In genomic region chr6:10694302-10695085, GRCh38 we compare ENCODE assay signal across 8 cellular contexts. TPM values are rescaled to one million over a fixed set of nuclear protein-coding genes. Genes with fewer than 3 reads are reported as not detected.
DNase-seq lines count a peak whose midpoint lies in the region; ATAC-seq and TF ChIP-seq lines count a peak whose summit lies in the region.

C6orf52 (minus strand) TSS chr6:10694616; CDS start chr6:10687550, 7,066 bp downstream.
PAK1IP1 (plus strand) TSS chr6:10694972; CDS start chr6:10694986, 14 bp downstream.

- H3K4me1 ChIP-seq in adrenal gland (replicated peaks in 1 of 2) (peaks cover 18 to 25% of the 10 kb centered on the region in 2 donors), heart right ventricle (peaks cover 0 to 31% (median 25%) of the 10 kb centered on the region in 9 donors)

- peak; percentile 98 for ATAC-seq in HG02852 (IDR thresholded peaks at IDR 0.05; ENCODE audit: unreplicated experiment)
- ATAC-seq in heart right ventricle: peak; percentile 99 to 100 (median 100)

- peak; percentile 65 to 74 for TF ChIP-seq POLR2A in adrenal gland (IDR thresholded peaks at IDR 0.05)

- H3K4me3 Mint-ChIP-seq in type B pancreatic cell: peak within 1 kb of the TSS; percentile 99

- TF ChIP-seq CTCF in GM13976 (IDR thresholded peaks at IDR 0.05; ENCODE audit: borderline replicate concordance, control extremely low read depth, extremely low read depth, insufficient read depth, missing control alignments) (no peak), adrenal gland (IDR thresholded peaks at IDR 0.05) (peak in 1 of 6 experiments; percentile 6), heart right ventricle (IDR thresholded peaks at IDR 0.05) (no peak), type B pancreatic cell (conservative IDR thresholded peaks at IDR 0.05) (no peak)

- peak within 1 kb of the TSS; percentile 80 to 98 (median 94) for H3K27ac ChIP-seq in adrenal gland
- peak within 1 kb of the TSS; percentile 89 to 99 (median 94) for H3K27ac ChIP-seq in heart right ventricle

- H3K36me3 Mint-ChIP-seq in type B pancreatic cell: peaks cover 24% of the 10 kb centered on the region

- intact Hi-C loops in adrenal gland (cut with DNase I): loop anchor here in 1 of 2 donors (10.0 kb wide), 2 partner anchors 50 to 110 kb away; partner anchors contain the start of gene TMEM14B
- intact Hi-C loops in heart right ventricle (cut with DNase I): loop anchor here in 8 of 10 donors (1.0 to 10.0 kb wide), 12 partner anchors 28 to 187 kb away; partner anchors contain the start of genes TMEM14B (in 4 of the 8) and TMEM14C (in 3 of the 8)

- H3K27me3 Mint-ChIP-seq in type B pancreatic cell: peaks cover 6% of the 10 kb centered on the region

- 0% methylated on average over 45 to 53 of the region's 53 CpGs for WGBS in adrenal gland, 4 donors
- 0% methylated on average over 53 of the region's 53 CpGs for whole genome bisulfite sequencing in heart right ventricle, 2 donors

- in situ Hi-C loops in GM13976 (cut with MboI; ENCODE audit: low sequenced_read_pairs, unreplicated experiment): no loop called here

- peaks cover 29% of the 10 kb centered on the region for H3K4me1 Mint-ChIP-seq in type B pancreatic cell (ENCODE audit: unreplicated experiment)

- H3K4me3 ChIP-seq in adrenal gland: peak within 1 kb of the TSS; percentile 68 to 87 (median 78)
- peak within 1 kb of the TSS; percentile 61 to 96 (median 71) for H3K4me3 ChIP-seq in heart right ventricle

- no peaks in the 10 kb centered on the region for H3K9me3 Mint-ChIP-seq in type B pancreatic cell

- H3K36me3 ChIP-seq in adrenal gland (replicated peaks in 1 of 2) (peaks cover 0 to 18% of the 10 kb centered on the region in 2 donors), heart right ventricle (peaks cover 0 to 28% (median 4%) of the 10 kb centered on the region in 9 donors)

- H3K9me3 ChIP-seq in adrenal gland (replicated peaks in 1 of 3): no peaks in the 10 kb centered on the region
- H3K9me3 ChIP-seq in heart right ventricle: no peaks in the 10 kb centered on the region

- H3K27ac Mint-ChIP-seq in type B pancreatic cell: peak within 1 kb of the TSS; percentile 100

- no peaks in the 10 kb centered on the region for H3K27me3 ChIP-seq in adrenal gland
- no peaks in the 10 kb centered on the region for H3K27me3 ChIP-seq in heart right ventricle

- DNase-seq in GM13976 (ENCODE audit: low spot score): peak; percentile 93
- peak; percentile 76 for DNase-seq in NCI-H1436 treated with DMSO at 0.1 percent for 48 hours (lab: John Stamatoyannopoulos, UW)
- peak; percentile 89 for DNase-seq in T follicular helper cell (ENCODE audit: low read depth)
- peak; percentile 89 to 96 (median 93) for DNase-seq in adrenal gland
- peak; percentile 90 to 95 for DNase-seq in heart right ventricle
- DNase-seq in pons (ENCODE audit: low spot score): peak; percentile 97
- peak; percentile 88 for DNase-seq in type B pancreatic cell (ENCODE audit: extremely low spot score, unreplicated experiment)

RNA-seq across cellular contexts. Expression of gene C6orf52, which starts in this region (rescaled TPM):
- total RNA-seq in adrenal gland (1 to 10 TPM in 4 of 8 donors, under 1 TPM in 1, not detected in 3; 0.96 to 5.5 (median 2.0) TPM), heart right ventricle (1 to 10 TPM in 2 of 10 donors, under 1 TPM in 5, not detected in 3; 0.59 to 1.6 (median 0.86) TPM), type B pancreatic cell (ENCODE audit: low replicate concordance) (3.5 and 3.7 TPM in 2 replicates)
- polyA plus RNA-seq in adrenal gland (1 to 10 TPM; 1.9 to 4.2 (median 2.8) TPM), heart right ventricle (under 1 TPM; 0.80 to 0.88 TPM)

RNA-seq across cellular contexts. Expression of gene PAK1IP1, which starts in this region (rescaled TPM):
- total RNA-seq in adrenal gland (10 to 100 TPM in 4 of 8 donors, 1 to 10 TPM in 4; 4.5 to 17.5 (median 11.6) TPM), heart right ventricle (10 to 100 TPM in 2 of 10 donors, 1 to 10 TPM in 8; 5.8 to 13.5 (median 8.4) TPM), type B pancreatic cell (ENCODE audit: low replicate concordance) (15.4 and 16.4 TPM in 2 replicates)
- polyA plus RNA-seq in adrenal gland (10 to 100 TPM in 1 of 3 donors, 1 to 10 TPM in 2; 6.7 to 32.3 (median 8.0) TPM), heart right ventricle (10 to 100 TPM in 1 of 2 donors, 1 to 10 TPM in 1; 6.1 to 15.7 TPM)

Comparison
In these comparisons a context has a peak if more than half of its experiments do, and no peak if none do; other contexts are left out.
1. Peak in every context shown above with its lines: DNase-seq, ATAC-seq, H3K4me3 ChIP-seq and H3K27ac ChIP-seq.